ENCODE assay signal across 1 cellular context in genomic region chr1:54465351-54465811, GRCh38.
TF ChIP-seq lines count a peak whose summit lies in the region.

No MANE protein-coding gene starts in this region.

TF ChIP-seq in GM23338, 12 proteins besides CTCF, POLR2A, EP300 and RAD21 (continued from another document):
- no peak for TF ChIP-seq REST (IDR thresholded peaks at IDR 0.05; ENCODE audit: unreplicated experiment)
TF ChIP-seq in GM23338: peak in this region for 0.
